In genomic region chr1:180229483-180230415, GRCh38 we compare ENCODE assay signal across 1 cellular context.
A peak's percentile ranks its signal among the peaks of the same experiment; 100 is the strongest.
TF ChIP-seq lines count a peak whose summit lies in the region.

LHX4 (plus strand) TSS chr1:180230264; CDS start chr1:180230530, 266 bp downstream.

TF ChIP-seq in H1, 55 proteins besides CTCF, POLR2A, EP300 and RAD21 (continued from another document):
- no peak for TF ChIP-seq SIX5 (IDR thresholded peaks at IDR 0.05; ENCODE audit: low read depth, low read length)
- TF ChIP-seq CREB1 (IDR thresholded peaks at IDR 0.05): peak; percentile 65
- TF ChIP-seq CHD7 (IDR thresholded peaks at IDR 0.05; ENCODE audit: insufficient replicate concordance, low read length): no peak
- TF ChIP-seq ASH2L (IDR thresholded peaks at IDR 0.05; ENCODE audit: low read length): peak; percentile 73
- no peak for TF ChIP-seq ATF3 (IDR thresholded peaks at IDR 0.05; ENCODE audit: insufficient read depth, low read depth, low read length)
- TF ChIP-seq HDAC6 (IDR thresholded peaks at IDR 0.05; ENCODE audit: low read depth, low read length): no peak
- no peak for TF ChIP-seq GABPA (IDR thresholded peaks at IDR 0.05; ENCODE audit: borderline replicate concordance, insufficient read depth, low read length)
- TF ChIP-seq SRF (IDR thresholded peaks at IDR 0.05; ENCODE audit: low read depth, low read length): no peak
- no peak for TF ChIP-seq TAF7 (optimal IDR thresholded peaks at IDR 0.05; ENCODE audit: borderline replicate concordance, low read depth, low read length)
- no peak for TF ChIP-seq JUND (IDR thresholded peaks at IDR 0.05; ENCODE audit: low read length)
- no peak for TF ChIP-seq YY1 (IDR thresholded peaks at IDR 0.05; ENCODE audit: low read depth, low read length)
- TF ChIP-seq POLR2AphosphoS5 (IDR thresholded peaks at IDR 0.05; ENCODE audit: low read depth, low read length): 0 out of 2 replicates have a peak, but pooled peaks have one; percentile 28
- TF ChIP-seq EZH2 (IDR thresholded peaks at IDR 0.05; ENCODE audit: low read depth, low read length, severe bottlenecking): no peak
- no peak for TF ChIP-seq SAP30 (IDR thresholded peaks at IDR 0.05; ENCODE audit: insufficient read depth, insufficient replicate concordance, low read length)
- TF ChIP-seq CEBPB (IDR thresholded peaks at IDR 0.05; ENCODE audit: low read depth, low read length): no peak
- TF ChIP-seq KDM1A (IDR thresholded peaks at IDR 0.05; ENCODE audit: borderline replicate concordance, low read length): no peak
- no peak for TF ChIP-seq GTF2F1 (IDR thresholded peaks at IDR 0.05; ENCODE audit: borderline replicate concordance, low read depth, low read length)
- TF ChIP-seq CBX5 (IDR thresholded peaks at IDR 0.05; ENCODE audit: low read depth, low read length): no peak
- no peak for TF ChIP-seq KDM5A (IDR thresholded peaks at IDR 0.05; ENCODE audit: low read length)
- TF ChIP-seq MAX (IDR thresholded peaks at IDR 0.05): peak; percentile 46; the same call in 1 of the 2 replicates
- TF ChIP-seq CHD1 (IDR thresholded peaks at IDR 0.05; ENCODE audit: low read depth, low read length): no peak
- no peak for TF ChIP-seq NRF1 (IDR thresholded peaks at IDR 0.05; ENCODE audit: low read depth, low read length)
- peak; percentile 60; the same call in 1 of the 2 replicates for TF ChIP-seq PHF8 (conservative IDR thresholded peaks at IDR 0.05; ENCODE audit: low read depth, low read length)
- TF ChIP-seq KDM4A (IDR thresholded peaks at IDR 0.05; ENCODE audit: low read depth, low read length, severe bottlenecking): peak; percentile 97
- TF ChIP-seq SP2 (IDR thresholded peaks at IDR 0.05; ENCODE audit: low read length): no peak
- no peak for TF ChIP-seq POU5F1 (IDR thresholded peaks at IDR 0.05; ENCODE audit: low read depth, low read length)
- no peak for TF ChIP-seq BRCA1 (IDR thresholded peaks at IDR 0.05; ENCODE audit: low read depth, low read length)
- TF ChIP-seq BACH1 (IDR thresholded peaks at IDR 0.05; ENCODE audit: low read length): no peak
- no peak for TF ChIP-seq ZNF274 (IDR thresholded peaks at IDR 0.05; ENCODE audit: borderline replicate concordance, extremely low read depth, low read length)
- TF ChIP-seq JUN (IDR thresholded peaks at IDR 0.05; ENCODE audit: low read depth, low read length): no peak
- TF ChIP-seq EGR1 (IDR thresholded peaks at IDR 0.05; ENCODE audit: borderline replicate concordance, low read depth, low read length): 0 out of 2 replicates have a peak, but pooled peaks have one; percentile 10
- no peak for TF ChIP-seq NANOG (IDR thresholded peaks at IDR 0.05; ENCODE audit: insufficient read depth, low read depth, low read length, poor library complexity, severe bottlenecking)
- no peak for TF ChIP-seq MAFK (IDR thresholded peaks at IDR 0.05; ENCODE audit: low read depth, low read length)
- TF ChIP-seq RNF2 (IDR thresholded peaks at IDR 0.05; ENCODE audit: borderline replicate concordance, low read depth, low read length, missing control alignments, poor library complexity, severe bottlenecking): no peak
- no peak for TF ChIP-seq RFX5 (IDR thresholded peaks at IDR 0.05; ENCODE audit: borderline replicate concordance, low read depth, low read length)
- TF ChIP-seq RBBP5 (IDR thresholded peaks at IDR 0.05; ENCODE audit: borderline replicate concordance, low read depth, low read length): peak; percentile 87
- no peak for TF ChIP-seq ATF2 (IDR thresholded peaks at IDR 0.05; ENCODE audit: low read length)
- TF ChIP-seq SIN3A (conservative IDR thresholded peaks at IDR 0.05 in 1 of 2, IDR thresholded peaks at IDR 0.05 in 1 of 2; ENCODE audit: low read depth in 1 of 2, low read length in 2 of 2): no peak; a peak in 1 of 4 replicates
- TF ChIP-seq CBX8 (IDR thresholded peaks at IDR 0.05; ENCODE audit: borderline replicate concordance, low read depth, low read length): no peak
- 0 out of 4 replicates have a peak, but pooled peaks of 1 of the 2 experiments have one; percentile 52 for TF ChIP-seq HDAC2 (IDR thresholded peaks at IDR 0.05; ENCODE audit: borderline replicate concordance in 1 of 2, low read depth in 2 of 2, low read length in 2 of 2)
- 0 out of 2 replicates have a peak, but pooled peaks have one; percentile 32 for TF ChIP-seq SP1 (IDR thresholded peaks at IDR 0.05; ENCODE audit: low read depth, low read length)
- TF ChIP-seq TAF1 (IDR thresholded peaks at IDR 0.05; ENCODE audit: low read depth, low read length): no peak
- no peak for TF ChIP-seq TCF12 (IDR thresholded peaks at IDR 0.05; ENCODE audit: low read depth, low read length)
- TF ChIP-seq BCL11A (IDR thresholded peaks at IDR 0.05; ENCODE audit: low read depth in 2 of 2, low read length in 2 of 2): no peak
- TF ChIP-seq CTBP2 (IDR thresholded peaks at IDR 0.05; ENCODE audit: borderline replicate concordance, insufficient read depth, insufficient read length, low read length): peak; percentile 81
- TF ChIP-seq SP4 (IDR thresholded peaks at IDR 0.05; ENCODE audit: low read length): no peak
- TF ChIP-seq SIRT6 (IDR thresholded peaks at IDR 0.05; ENCODE audit: low read length): no peak
- peak; percentile 62; the same call in 1 of the 2 replicates for TF ChIP-seq SUZ12 (IDR thresholded peaks at IDR 0.05; ENCODE audit: low read length)
- no peak for TF ChIP-seq RXRA (IDR thresholded peaks at IDR 0.05; ENCODE audit: insufficient read depth, low read depth, low read length)
